ENCODE assay signal across 16 cellular contexts in genomic region chr14:36295642-36296627, GRCh38. TPM values are rescaled to one million over a fixed set of nuclear protein-coding genes. Genes with fewer than 3 reads are reported as not detected.
DNase-seq lines count a peak whose midpoint lies in the region; ATAC-seq and TF ChIP-seq lines count a peak whose summit lies in the region.
"Had no signal": no experiment of that assay in that cellular context is flagged by ENCODE, and none has a peak within 500 bp of the region (broad histone marks: within the 10 kb centered on the region; RNA-seq: fewer than 3 reads in every experiment).

No MANE protein-coding gene starts in this region.

- H2BK120ac ChIP-seq in trophoblast cell (ENCODE audit: insufficient read depth, low read length, poor library complexity) = no peak overlapping the region

- H3K9ac ChIP-seq in trophoblast cell (ENCODE audit: low read length) = no peak overlapping the region

- H3F3A ChIP-seq in PC-9 (ENCODE audit: insufficient read depth, low read depth) = no peaks in the 10 kb centered on the region

- H4K8ac ChIP-seq in trophoblast cell (ENCODE audit: low read depth, low read length) = no peak overlapping the region

- H3K36me3 ChIP-seq in hepatocyte (replicated peaks; ENCODE audit: insufficient read depth, low read depth) = peaks cover 4% of the 10 kb centered on the region
- H3K36me3 ChIP-seq in trophoblast cell (ENCODE audit: control insufficient read depth in 1 of 2, insufficient read depth in 2 of 2, low read length in 2 of 2) = peaks cover 2 to 6% of the 10 kb centered on the region in 2 experiments
- peaks cover 7% of the 10 kb centered on the region; the same call in 1 of the 2 replicates for H3K36me3 ChIP-seq in PC-9 (ENCODE audit: low read depth)

- H3K4ac ChIP-seq in trophoblast cell (ENCODE audit: low read depth, low read length) = no peak overlapping the region

- 58% methylated on average over 4 of the region's 4 CpGs for WGBS in hepatocyte (ENCODE audit: low lambda C conversion rate, missing lambda C conversion rate)
- WGBS in trophoblast cell (ENCODE audit: extremely low coverage, insufficient coverage, insufficient read length) = no CpG with 5 or more reads among the region's 4 CpGs

- ATAC-seq in WTC11 = peak; percentile 62
- no peak for ATAC-seq in HG03354 (IDR thresholded peaks at IDR 0.05; ENCODE audit: poor library complexity, severe bottlenecking, unreplicated experiment)
- ATAC-seq in GM21381 (IDR thresholded peaks at IDR 0.05; ENCODE audit: unreplicated experiment) = no peak

- POLR2A ChIA-PET in WTC11 (lab: Charles Lee) = no interaction called here
- POLR2A ChIA-PET in PC-9 (lab: Charles Lee; ENCODE audit: unreplicated experiment) = no interaction called here

- no peak overlapping the region for H4K12ac ChIP-seq in trophoblast cell (ENCODE audit: low read depth, low read length)

- peaks cover 16% of the 10 kb centered on the region for H3K4me1 Mint-ChIP-seq in WTC11

- H3K79me2 ChIP-seq in hepatocyte (no peaks in the 10 kb centered on the region), trophoblast cell (ENCODE audit: control insufficient read depth, insufficient read depth, low read length, poor library complexity) (no peaks in the 10 kb centered on the region), PC-9 (ENCODE audit: low read depth) (no peaks in the 10 kb centered on the region)

- no peak overlapping the region for H3K4me2 ChIP-seq in hepatocyte
- H3K4me2 ChIP-seq in trophoblast cell (ENCODE audit: low read length) = peak overlapping the region; percentile 0
- no peak overlapping the region for H3K4me2 ChIP-seq in PC-9

- DNase-seq in HT-29 (ENCODE audit: low spot score) = peak; percentile 19
- DNase-seq in WTC11 (ENCODE audit: low spot score) = no peak
- no peak for DNase-seq in hepatocyte (ENCODE audit: low spot score)
- no peak for DNase-seq in trophoblast cell
- no peak for DNase-seq in PC-9
- DNase-seq: ACHN; CD4-positive, alpha-beta T cell; DMS79 treated with DMSO at 0.1 percent for 48 hours; GDM1; NCI-H1105 treated with DMSO at 0.1 percent for 48 hours; NCI-H187; NCI-H2171; NCI-H774; SIG-M5 had no signal

- no peaks in the 10 kb centered on the region for H3K79me1 ChIP-seq in trophoblast cell (ENCODE audit: low read length)

- H3K27me3 Mint-ChIP-seq in WTC11 (ENCODE audit: low read depth) = no peaks in the 10 kb centered on the region
- H3K27me3 Mint-ChIP-seq: CD4-positive, alpha-beta T cell had no signal

- H2BK5ac ChIP-seq in trophoblast cell (ENCODE audit: low read depth, low read length, poor library complexity) = peak overlapping the region; percentile 9

- no peak overlapping the region for H3K23ac ChIP-seq in trophoblast cell (ENCODE audit: low read length)

- CTCF ChIA-PET in WTC11 (lab: Charles Lee) (interaction anchor here (0.6 to 1.1 kb wide), 2 partner anchors 11 to 310 kb away, joined by 3 read pairs; no protein-coding TSS in a partner anchor), PC-9 (lab: Charles Lee) (no interaction called here)

- H4K91ac ChIP-seq in trophoblast cell (ENCODE audit: low read depth, low read length) = no peak overlapping the region

- H2BK12ac ChIP-seq in trophoblast cell (ENCODE audit: low read length) = no peak overlapping the region

- peak overlapping the region; percentile 65 for H3K27ac Mint-ChIP-seq in WTC11
- H3K27ac Mint-ChIP-seq: CD4-positive, alpha-beta T cell had no signal

- no peak overlapping the region for H2AK5ac ChIP-seq in trophoblast cell (ENCODE audit: low read length)

- H3K27ac ChIP-seq in hepatocyte (peak overlapping the region; percentile 2), trophoblast cell (ENCODE audit: low read depth, low read length) (no peak overlapping the region), PC-9 (no peak overlapping the region)

- no peaks in the 10 kb centered on the region for H3K9me3 ChIP-seq in hepatocyte (ENCODE audit: low read depth)
- no peaks in the 10 kb centered on the region for H3K9me3 ChIP-seq in trophoblast cell (ENCODE audit: insufficient read depth, low read depth, low read length)
- no peaks in the 10 kb centered on the region for H3K9me3 ChIP-seq in PC-9 (ENCODE audit: insufficient read depth, low read depth)

- no peaks in the 10 kb centered on the region for H3K9me2 ChIP-seq in hepatocyte (replicated peaks; ENCODE audit: insufficient read depth)
- H3K9me2 ChIP-seq in PC-9 (ENCODE audit: insufficient read depth) = no peaks in the 10 kb centered on the region

- BruUV-seq in PC-9 (replicated peaks; lab: Mats Ljungman, UMichigan) = no TSS peak

- intact Hi-C loops in PC-9 (cut with micrococcal nuclease; ENCODE audit: unreplicated experiment) = no loop called here

- H3K18ac ChIP-seq in trophoblast cell (ENCODE audit: low read length) = no peak overlapping the region

- H3K4me1 ChIP-seq in hepatocyte (ENCODE audit: insufficient read depth) (no peaks in the 10 kb centered on the region), trophoblast cell (ENCODE audit: control insufficient read depth in 1 of 2, insufficient read depth in 2 of 2, low read length in 2 of 2) (peaks cover 4 to 5% of the 10 kb centered on the region in 2 experiments), PC-9 (replicated peaks; ENCODE audit: insufficient read depth) (peaks cover 12% of the 10 kb centered on the region)

- no peaks in the 10 kb centered on the region for H3K9me3 Mint-ChIP-seq in WTC11
- H3K9me3 Mint-ChIP-seq: CD4-positive, alpha-beta T cell had no signal

- H2AFZ ChIP-seq in hepatocyte (no peak overlapping the region), trophoblast cell (ENCODE audit: insufficient read depth, low read length, poor library complexity) (no peak overlapping the region), PC-9 (no peak overlapping the region)

- no peaks in the 10 kb centered on the region for H4K20me1 ChIP-seq in hepatocyte (ENCODE audit: insufficient read depth, poor library complexity, severe bottlenecking)
- H4K20me1 ChIP-seq in PC-9 (ENCODE audit: insufficient read depth) = no peaks in the 10 kb centered on the region

- peaks cover 26% of the 10 kb centered on the region for H3K36me3 Mint-ChIP-seq in WTC11

- H3K14ac ChIP-seq in trophoblast cell (ENCODE audit: low read length) = no peak overlapping the region

- H3K4me3 ChIP-seq in hepatocyte (no peak overlapping the region), trophoblast cell (ENCODE audit: low read depth, low read length) (no peak overlapping the region), PC-9 (no peak overlapping the region)

- TF ChIP-seq CTCF in WTC11 (IDR thresholded peaks at IDR 0.05) (no peak), hepatocyte (IDR thresholded peaks at IDR 0.05; ENCODE audit: poor library complexity) (no peak), PC-9 (conservative IDR thresholded peaks at IDR 0.05) (no peak)

- H3K27me3 ChIP-seq in hepatocyte (no peaks in the 10 kb centered on the region), trophoblast cell (ENCODE audit: insufficient read depth, low read length) (no peaks in the 10 kb centered on the region), PC-9 (ENCODE audit: insufficient read depth, low read depth) (no peaks in the 10 kb centered on the region)

- H3K4me3 Mint-ChIP-seq in WTC11 = no peak overlapping the region
- H3K4me3 Mint-ChIP-seq: CD4-positive, alpha-beta T cell had no signal

TF ChIP-seq in WTC11, 78 proteins besides CTCF, POLR2A, EP300 and RAD21:
- TF ChIP-seq PRRX2 (CRISPR knock-in tag; IDR thresholded peaks at IDR 0.05) = no peak
- no peak for TF ChIP-seq CDX4 (CRISPR knock-in tag; IDR thresholded peaks at IDR 0.05; ENCODE audit: borderline replicate concordance)
- no peak for TF ChIP-seq CREB1 (CRISPR knock-in tag; IDR thresholded peaks at IDR 0.05)
- TF ChIP-seq, protein P1, sequence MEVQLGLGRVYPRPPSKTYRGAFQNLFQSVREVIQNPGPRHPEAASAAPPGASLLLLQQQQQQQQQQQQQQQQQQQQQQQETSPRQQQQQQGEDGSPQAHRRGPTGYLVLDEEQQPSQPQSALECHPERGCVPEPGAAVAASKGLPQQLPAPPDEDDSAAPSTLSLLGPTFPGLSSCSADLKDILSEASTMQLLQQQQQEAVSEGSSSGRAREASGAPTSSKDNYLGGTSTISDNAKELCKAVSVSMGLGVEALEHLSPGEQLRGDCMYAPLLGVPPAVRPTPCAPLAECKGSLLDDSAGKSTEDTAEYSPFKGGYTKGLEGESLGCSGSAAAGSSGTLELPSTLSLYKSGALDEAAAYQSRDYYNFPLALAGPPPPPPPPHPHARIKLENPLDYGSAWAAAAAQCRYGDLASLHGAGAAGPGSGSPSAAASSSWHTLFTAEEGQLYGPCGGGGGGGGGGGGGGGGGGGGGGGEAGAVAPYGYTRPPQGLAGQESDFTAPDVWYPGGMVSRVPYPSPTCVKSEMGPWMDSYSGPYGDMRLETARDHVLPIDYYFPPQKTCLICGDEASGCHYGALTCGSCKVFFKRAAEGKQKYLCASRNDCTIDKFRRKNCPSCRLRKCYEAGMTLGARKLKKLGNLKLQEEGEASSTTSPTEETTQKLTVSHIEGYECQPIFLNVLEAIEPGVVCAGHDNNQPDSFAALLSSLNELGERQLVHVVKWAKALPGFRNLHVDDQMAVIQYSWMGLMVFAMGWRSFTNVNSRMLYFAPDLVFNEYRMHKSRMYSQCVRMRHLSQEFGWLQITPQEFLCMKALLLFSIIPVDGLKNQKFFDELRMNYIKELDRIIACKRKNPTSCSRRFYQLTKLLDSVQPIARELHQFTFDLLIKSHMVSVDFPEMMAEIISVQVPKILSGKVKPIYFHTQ (CRISPR knock-in tag; IDR thresholded peaks at IDR 0.05) = no peak
TF ChIP-seq in WTC11: peak in this region for 0.

RNA-seq across cellular contexts. Expression of gene MBIP, which starts 24.5 kb away (rescaled TPM):
- total RNA-seq in HT-29 (2014; rRNA removed; shearing (Covaris generic)) = 2.1 and 2.5 TPM in 2 replicates
- total RNA-seq in WTC11 (2021) (18.1 to 19.5 TPM (median 18.4 TPM) in 3 replicates), hepatocyte (27.8 and 30.1 TPM in 2 replicates), PC-9 (2021) (13.8 and 15.2 TPM in 2 replicates)
- polyA plus RNA-seq in hepatocyte = 28.4 and 33.0 TPM in 2 replicates
- 18.8 and 20.1 TPM in 2 replicates for polyA plus RNA-seq in trophoblast cell (2013)
